Comparison of ENCODE assay signal across 21 cellular contexts in the genomic region with DNA sequence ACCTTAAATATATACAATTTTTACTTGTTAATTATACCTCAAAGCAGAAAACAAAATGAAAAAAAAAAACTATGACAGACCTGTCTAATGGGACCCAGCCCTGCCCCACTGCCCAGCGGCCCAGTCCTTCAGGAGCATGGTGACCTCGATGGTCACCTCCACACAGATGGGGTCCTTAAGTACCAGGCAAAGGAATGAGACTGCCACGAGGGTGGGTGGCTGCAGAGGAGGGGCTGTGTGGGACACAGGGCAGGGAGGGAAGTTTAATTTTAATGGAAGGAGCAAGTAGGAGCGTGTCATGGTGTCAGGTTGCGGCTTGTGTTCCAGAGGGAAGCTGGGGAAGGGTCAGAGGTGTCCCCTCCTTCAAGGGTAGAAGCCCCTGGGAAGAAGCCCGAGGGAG. TPM values are rescaled to one million over a fixed set of nuclear protein-coding genes. Genes with fewer than 3 reads are reported as not detected.
"Had no signal": no experiment of that assay in that cellular context is flagged by ENCODE, and none has a peak within 500 bp of the region (broad histone marks: within the 10 kb centered on the region; RNA-seq: fewer than 3 reads in every experiment).

No MANE protein-coding gene starts in this region.

- H3K27ac ChIP-seq: SJSA1, SK-N-MC had no signal

- H3K27me3 ChIP-seq: MG63, SJSA1 had no signal

- H3K36me3 ChIP-seq: MG63, SJSA1 had no signal

- DNase-seq: Karpas-422, KG1, MG63, NCI-H1092, NCI-H1436, NCI-H187, NCI-H2029, NCI-H2081 treated with DMSO at 0.1 percent for 48 hours, NCI-H2171, NCI-H226, NCI-H446, NCI-H510A, NCI-H524 treated with DMSO at 0.1 percent for 48 hours, NCI-H69, NCI-H774, Right ventricle myocardium superior, RPMI8226 had no signal

- H3K9me3 ChIP-seq: MG63, SJSA1 had no signal

- H3K4me1 ChIP-seq: SJSA1 had no signal

- FAIRE-seq: RCC 7860 had no signal

- H3K4me3 ChIP-seq: MG63, SJSA1, SK-N-MC had no signal

RNA-seq across cellular contexts. Expression of a gene that starts 28.6 kb away (rescaled TPM):
- total RNA-seq: HT-29, SJSA1 had no signal
